In the genomic region with DNA sequence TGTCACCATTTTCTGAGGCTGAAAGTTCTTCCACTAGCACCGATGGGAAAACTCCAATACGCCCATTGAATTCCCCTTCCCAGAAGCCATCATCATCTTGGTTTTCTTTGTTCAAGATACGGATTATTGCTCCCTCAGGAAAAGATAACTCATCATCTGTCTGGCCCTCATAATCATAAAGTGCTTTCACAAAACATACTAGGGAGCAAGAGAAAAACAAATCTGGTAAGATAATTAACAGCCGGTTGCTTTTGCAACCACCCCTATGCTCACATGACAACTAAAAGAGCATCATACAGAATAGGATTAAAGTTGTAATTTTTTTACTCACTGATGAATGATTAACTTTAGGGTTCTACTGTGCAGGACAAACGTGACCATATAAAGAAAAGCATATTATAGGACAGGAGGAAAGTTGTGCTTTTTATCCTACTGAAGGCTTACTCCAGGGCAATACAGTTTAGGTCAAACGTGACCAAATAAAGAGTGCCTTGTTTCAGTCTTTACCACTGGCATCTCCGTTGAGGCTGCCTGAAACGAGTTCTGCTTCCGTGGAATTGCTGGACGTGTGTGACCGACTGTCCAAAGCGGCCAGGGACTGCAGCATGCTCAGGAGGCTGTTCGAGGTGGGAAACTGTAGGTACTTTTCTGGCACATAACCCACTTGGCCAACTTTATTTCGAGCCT, we compare ENCODE assay signal across 10 cellular contexts.
"Had no signal": no experiment of that assay in that cellular context is flagged by ENCODE, and none has a peak within 500 bp of the region (broad histone marks: within the 10 kb centered on the region; RNA-seq: fewer than 3 reads in every experiment).

No MANE protein-coding gene starts in this region.

- H3K4me1 Mint-ChIP-seq: immature natural killer cell had no signal

- H3K27me3 ChIP-seq: tibial artery had no signal

- H3K27ac Mint-ChIP-seq: nephron progenitor cell had no signal

- DNase-seq: activated CD4-positive, CD25-positive, alpha-beta regulatory T cell; activated gamma-delta T cell; activated T-cell treated with anti-CD3 and anti-CD28 coated beads, Interleukin-2, amount 50 U/mL, for 1 hour; caudate nucleus; cortex of kidney; effector CD8-positive, alpha-beta T cell; immature natural killer cell; nephron progenitor cell; stimulated activated CD4-positive, alpha-beta T cell treated with anti-CD3 and anti-CD28 coated beads, Interleukin-4, amount 100 ng/mL, for 4 hours; tibial artery had no signal

- H3K4me3 Mint-ChIP-seq: immature natural killer cell, nephron progenitor cell had no signal

- H3K9me3 ChIP-seq: tibial artery had no signal

- H3K9me3 Mint-ChIP-seq: immature natural killer cell, nephron progenitor cell had no signal

- H3K4me3 ChIP-seq: tibial artery had no signal
